In genomic region chr7:200704-201103, GRCh38 we compare ENCODE assay signal across 27 cellular contexts. TPM values are rescaled to one million over a fixed set of nuclear protein-coding genes. Genes with fewer than 3 reads are reported as not detected.
DNase-seq lines count a peak whose midpoint lies in the region; ATAC-seq and TF ChIP-seq lines count a peak whose summit lies in the region.
"Had no signal": no experiment of that assay in that cellular context is flagged by ENCODE, and none has a peak within 500 bp of the region (broad histone marks: within the 10 kb centered on the region; RNA-seq: fewer than 3 reads in every experiment).

No MANE protein-coding gene starts in this region.

- no peak overlapping the region for H3K4me3 Mint-ChIP-seq in activated CD4-positive, alpha-beta T cell treated with anti-CD3 and anti-CD28 coated beads, Interleukin-2, amount 10 ng/mL, durations not matched to agents 24 days and 14 days
- no peak overlapping the region for H3K4me3 Mint-ChIP-seq in activated T-cell treated with anti-CD3 and anti-CD28 coated beads, Interleukin-2, amount 50 U/mL, for 72 hours
- H3K4me3 Mint-ChIP-seq: activated naive CD8-positive, alpha-beta T cell treated with anti-CD3 and anti-CD28 coated beads, Interleukin-2, amount 10 ng/mL, durations not matched to agents 7 days and 5 days; B cell; stimulated activated naive CD8-positive, alpha-beta T cell treated with anti-CD3 and anti-CD28 coated beads, Interleukin-15, Interleukin-2, amounts not matched to agents 100 ng/mL and 50 ng/mL, for 24 hours had no signal

- peak; percentile 10 for DNase-seq in activated CD4-positive, alpha-beta T cell treated with anti-CD3 and anti-CD28 coated beads, Interleukin-2, amount 50 U/mL, for 48 hours
- no peak for DNase-seq in activated CD4-positive, alpha-beta T cell treated with anti-CD3 and anti-CD28 coated beads, Interleukin-2, amount 10 ng/mL, durations not matched to agents 24 days and 14 days
- no peak for DNase-seq in WERI-Rb-1
- DNase-seq in foreskin keratinocyte: no peak
- no peak for DNase-seq in gastrocnemius medialis
- no peak for DNase-seq in superior temporal gyrus (ENCODE audit: extremely low spot score)
- no peak for DNase-seq in activated T-cell treated with anti-CD3 and anti-CD28 coated beads, Interleukin-2, amount 50 U/mL, for 72 hours
- no peak for DNase-seq in ecto neural progenitor cell (ENCODE audit: low spot score)
- DNase-seq: activated CD4-positive, CD25-positive, alpha-beta regulatory T cell treated with anti-CD3 and anti-CD28 coated beads, Interleukin-2, amount 50 U/mL, for 72 hours; activated effector memory CD4-positive, alpha-beta T cell treated with Interleukin-2 at 50 U/mL for 16 hours; activated naive CD8-positive, alpha-beta T cell treated with anti-CD3 and anti-CD28 coated beads, Interleukin-2, amount 10 ng/mL, durations not matched to agents 7 days and 5 days; activated T-cell treated with anti-CD3 and anti-CD28 coated beads for 4 hours; DMS53; head of caudate nucleus; IMR-90; kidney glomerular epithelial cell; NCI-H1092; NCI-H187; NCI-H524; NK-92 treated with Interleukin-12 subunit alpha and Interleukin-12 subunit beta, amount 100 ng/mL, for 24 hours; Peyer's patch; SJCRH30 had no signal

- peaks cover 4% of the 10 kb centered on the region for H3K27me3 Mint-ChIP-seq in activated CD4-positive, alpha-beta T cell treated with anti-CD3 and anti-CD28 coated beads, Interleukin-2, amount 10 ng/mL, durations not matched to agents 24 days and 14 days
- peaks cover 6% of the 10 kb centered on the region for H3K27me3 Mint-ChIP-seq in activated T-cell treated with anti-CD3 and anti-CD28 coated beads, Interleukin-2, amount 50 U/mL, for 72 hours (ENCODE audit: low read depth)
- H3K27me3 Mint-ChIP-seq: progenitor cell of endocrine pancreas had no signal

- peak; percentile 54; the same call in 1 of the 2 replicates for TF ChIP-seq CTCF in WERI-Rb-1 (IDR thresholded peaks at IDR 0.05; ENCODE audit: low read depth, low read length)
- peak; percentile 26 for TF ChIP-seq CTCF in foreskin keratinocyte (conservative IDR thresholded peaks at IDR 0.05)
- no peak for TF ChIP-seq CTCF in gastrocnemius medialis (IDR thresholded peaks at IDR 0.05 in 4 of 5, conservative IDR thresholded peaks at IDR 0.05 in 1 of 5)

- in situ Hi-C loops in gastrocnemius medialis (cut with MboI; ENCODE audit: low sequenced_read_pairs in 4 of 4): no loop called here

- TF ChIP-seq POLR2A in gastrocnemius medialis (IDR thresholded peaks at IDR 0.05): no peak

- H3K4me1 ChIP-seq in foreskin keratinocyte (no peaks in the 10 kb centered on the region), gastrocnemius medialis (peaks cover 53 to 57% of the 10 kb centered on the region in 2 donors)
- H3K4me1 ChIP-seq: SJCRH30 had no signal

- ATAC-seq in foreskin keratinocyte (no peak), gastrocnemius medialis (no peak)
- no peak for ATAC-seq in activated T-cell treated with anti-CD3 and anti-CD28 coated beads, Interleukin-2, amount 50 U/mL, for 72 hours (replicated peaks in 1 of 2)

- no peaks in the 10 kb centered on the region for H3K9me3 ChIP-seq in WERI-Rb-1 (ENCODE audit: severe bottlenecking)
- no peaks in the 10 kb centered on the region for H3K9me3 ChIP-seq in gastrocnemius medialis
- H3K9me3 ChIP-seq: ascending aorta, Peyer's patch, SJCRH30 had no signal

- H3K27ac Mint-ChIP-seq in activated CD4-positive, alpha-beta T cell treated with anti-CD3 and anti-CD28 coated beads, Interleukin-2, amount 10 ng/mL, durations not matched to agents 24 days and 14 days: no peak overlapping the region
- H3K27ac Mint-ChIP-seq in activated T-cell treated with anti-CD3 and anti-CD28 coated beads, Interleukin-2, amount 50 U/mL, for 72 hours: no peak overlapping the region
- H3K27ac Mint-ChIP-seq: activated naive CD8-positive, alpha-beta T cell treated with anti-CD3 and anti-CD28 coated beads, Interleukin-2, amount 10 ng/mL, durations not matched to agents 7 days and 5 days; B cell; progenitor cell of endocrine pancreas; stimulated activated naive CD8-positive, alpha-beta T cell treated with anti-CD3 and anti-CD28 coated beads, Interleukin-15, Interleukin-2, amounts not matched to agents 100 ng/mL and 50 ng/mL, for 24 hours had no signal

- H3K4me3 ChIP-seq in WERI-Rb-1 (ENCODE audit: low read depth, low read length): no peak overlapping the region
- no peak overlapping the region for H3K4me3 ChIP-seq in gastrocnemius medialis
- H3K4me3 ChIP-seq: ascending aorta, Peyer's patch, SJCRH30 had no signal

- intact Hi-C loops in activated CD4-positive, alpha-beta T cell treated with anti-CD3 and anti-CD28 coated beads, Interleukin-2, amount 10 ng/mL, durations not matched to agents 24 days and 14 days (cut with micrococcal nuclease): no loop called here
- intact Hi-C loops in gastrocnemius medialis (cut with DNase I; ENCODE audit: low total_unique reads): no loop called here

- no peaks in the 10 kb centered on the region for H3K27me3 ChIP-seq in WERI-Rb-1 (ENCODE audit: insufficient read depth, low read depth, severe bottlenecking)
- no peaks in the 10 kb centered on the region for H3K27me3 ChIP-seq in foreskin keratinocyte
- no peaks in the 10 kb centered on the region for H3K27me3 ChIP-seq in gastrocnemius medialis
- H3K27me3 ChIP-seq: ascending aorta, Peyer's patch, SJCRH30 had no signal

- H3K9me3 Mint-ChIP-seq in activated CD4-positive, alpha-beta T cell treated with anti-CD3 and anti-CD28 coated beads, Interleukin-2, amount 10 ng/mL, durations not matched to agents 24 days and 14 days: no peaks in the 10 kb centered on the region
- no peaks in the 10 kb centered on the region for H3K9me3 Mint-ChIP-seq in activated T-cell treated with anti-CD3 and anti-CD28 coated beads, Interleukin-2, amount 50 U/mL, for 72 hours
- H3K9me3 Mint-ChIP-seq: activated naive CD8-positive, alpha-beta T cell treated with anti-CD3 and anti-CD28 coated beads, Interleukin-2, amount 10 ng/mL, durations not matched to agents 7 days and 5 days; stimulated activated naive CD8-positive, alpha-beta T cell treated with anti-CD3 and anti-CD28 coated beads, Interleukin-15, Interleukin-2, amounts not matched to agents 100 ng/mL and 50 ng/mL, for 24 hours had no signal

- H3K36me3 ChIP-seq in WERI-Rb-1 (peaks cover 28% of the 10 kb centered on the region), gastrocnemius medialis (peaks cover 0 to 53% of the 10 kb centered on the region in 2 donors)
- H3K36me3 ChIP-seq: SJCRH30 had no signal

- no peaks in the 10 kb centered on the region for H3K36me3 Mint-ChIP-seq in activated CD4-positive, alpha-beta T cell treated with anti-CD3 and anti-CD28 coated beads, Interleukin-2, amount 10 ng/mL, durations not matched to agents 24 days and 14 days (ENCODE audit: low read depth)
- H3K36me3 Mint-ChIP-seq in activated T-cell treated with anti-CD3 and anti-CD28 coated beads, Interleukin-2, amount 50 U/mL, for 72 hours (ENCODE audit: insufficient read depth in 2 of 2): no peaks in the 10 kb centered on the region
- H3K36me3 Mint-ChIP-seq: activated naive CD8-positive, alpha-beta T cell treated with anti-CD3 and anti-CD28 coated beads, Interleukin-2, amount 10 ng/mL, durations not matched to agents 7 days and 5 days had no signal

- no peaks in the 10 kb centered on the region for H3K4me1 Mint-ChIP-seq in activated CD4-positive, alpha-beta T cell treated with anti-CD3 and anti-CD28 coated beads, Interleukin-2, amount 10 ng/mL, durations not matched to agents 24 days and 14 days
- H3K4me1 Mint-ChIP-seq in activated T-cell treated with anti-CD3 and anti-CD28 coated beads, Interleukin-2, amount 50 U/mL, for 72 hours (ENCODE audit: low read depth): no peaks in the 10 kb centered on the region
- H3K4me1 Mint-ChIP-seq: activated naive CD8-positive, alpha-beta T cell treated with anti-CD3 and anti-CD28 coated beads, Interleukin-2, amount 10 ng/mL, durations not matched to agents 7 days and 5 days; B cell had no signal

- H3K27ac ChIP-seq in WERI-Rb-1 (no peak overlapping the region), foreskin keratinocyte (no peak overlapping the region), gastrocnemius medialis (peak overlapping the region in 3 of 4 donors; percentile 69 to 77 (median 76))
- H3K27ac ChIP-seq: ascending aorta, Peyer's patch, SJCRH30 had no signal

RNA-seq across cellular contexts. Expression of gene FAM20C, which starts 8.3 kb away (rescaled TPM):
- 0.88 and 1.0 TPM in 2 replicates for total RNA-seq in activated CD4-positive, alpha-beta T cell treated with anti-CD3 and anti-CD28 coated beads, Interleukin-2, amount 10 ng/mL, durations not matched to agents 24 days and 14 days
- 17.5 and 18.2 TPM in 2 replicates for total RNA-seq in foreskin keratinocyte
- polyA plus RNA-seq in foreskin keratinocyte: 20.6 and 22.9 TPM in 2 replicates
- total RNA-seq in gastrocnemius medialis: 10 to 100 TPM in 3 of 4 donors, 1 to 10 TPM in 1; 9.6 to 35.3 (median 18.6) TPM
- total RNA-seq in activated T-cell treated with anti-CD3 and anti-CD28 coated beads, Interleukin-2, amount 50 U/mL, for 72 hours: under 1 TPM in 1 of 2 donors, not detected in 1; 0.12 TPM
- total RNA-seq: T-helper 1 cell treated with Interleukin-12 subunit alpha and Interleukin-12 subunit beta and Interleukin-4 antibody, amounts not matched to agents 30 ng/mL and 1 ng/mL, for 36 hours had no signal

Comparison
In these comparisons a context has a peak if more than half of its experiments do, and no peak if none do; other contexts are left out.
1. DNase-seq: peak in activated CD4-positive, alpha-beta T cell treated with anti-CD3 and anti-CD28 coated beads, Interleukin-2, amount 50 U/mL, for 48 hours (2 of 2); none in activated CD4-positive, alpha-beta T cell treated with anti-CD3 and anti-CD28 coated beads, Interleukin-2, amount 10 ng/mL, durations not matched to agents 24 days and 14 days (single experiment), WERI-Rb-1 (single experiment), foreskin keratinocyte (0 of 2), gastrocnemius medialis (0 of 2), superior temporal gyrus (single experiment), activated T-cell treated with anti-CD3 and anti-CD28 coated beads, Interleukin-2, amount 50 U/mL, for 72 hours (0 of 2) and ecto neural progenitor cell (single experiment).
2. H3K27ac ChIP-seq: peak in gastrocnemius medialis (3 of 4); none in WERI-Rb-1 (single experiment) and foreskin keratinocyte (single experiment).
3. CTCF ChIP-seq: peak in WERI-Rb-1 (single experiment) and foreskin keratinocyte (single experiment); none in gastrocnemius medialis (0 of 5).